Comparison of ENCODE assay signal across 1 cellular context in the genomic region with DNA sequence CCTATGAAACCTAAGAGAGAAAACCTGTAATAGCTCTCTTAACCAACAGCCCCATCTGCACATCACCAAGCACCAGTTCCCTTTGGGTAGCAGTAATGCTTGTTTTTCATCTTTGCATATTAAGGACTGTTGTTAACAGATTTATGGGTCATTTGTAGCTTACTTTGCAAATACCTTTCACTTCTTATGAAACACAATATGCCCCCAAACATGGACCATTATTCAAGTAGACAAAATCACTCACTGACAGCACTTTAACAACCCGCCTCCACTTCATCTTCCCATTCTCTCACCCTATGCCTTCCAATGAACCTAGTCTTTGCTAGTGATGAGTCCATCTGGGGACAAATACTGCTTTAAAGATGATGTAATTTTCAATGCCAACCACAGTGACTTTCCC.
TF ChIP-seq lines count a peak whose summit lies in the region.

No MANE protein-coding gene starts in this region.

TF ChIP-seq in HEK293, 187 proteins besides CTCF, POLR2A, EP300 and RAD21 (continued from another document):
- TF ChIP-seq, protein P1, sequence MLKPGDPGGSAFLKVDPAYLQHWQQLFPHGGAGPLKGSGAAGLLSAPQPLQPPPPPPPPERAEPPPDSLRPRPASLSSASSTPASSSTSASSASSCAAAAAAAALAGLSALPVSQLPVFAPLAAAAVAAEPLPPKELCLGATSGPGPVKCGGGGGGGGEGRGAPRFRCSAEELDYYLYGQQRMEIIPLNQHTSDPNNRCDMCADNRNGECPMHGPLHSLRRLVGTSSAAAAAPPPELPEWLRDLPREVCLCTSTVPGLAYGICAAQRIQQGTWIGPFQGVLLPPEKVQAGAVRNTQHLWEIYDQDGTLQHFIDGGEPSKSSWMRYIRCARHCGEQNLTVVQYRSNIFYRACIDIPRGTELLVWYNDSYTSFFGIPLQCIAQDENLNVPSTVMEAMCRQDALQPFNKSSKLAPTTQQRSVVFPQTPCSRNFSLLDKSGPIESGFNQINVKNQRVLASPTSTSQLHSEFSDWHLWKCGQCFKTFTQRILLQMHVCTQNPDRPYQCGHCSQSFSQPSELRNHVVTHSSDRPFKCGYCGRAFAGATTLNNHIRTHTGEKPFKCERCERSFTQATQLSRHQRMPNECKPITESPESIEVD (tag by site-specific recombination; IDR thresholded peaks at IDR 0.05) = peak; percentile 75
- TF ChIP-seq, protein P2, sequence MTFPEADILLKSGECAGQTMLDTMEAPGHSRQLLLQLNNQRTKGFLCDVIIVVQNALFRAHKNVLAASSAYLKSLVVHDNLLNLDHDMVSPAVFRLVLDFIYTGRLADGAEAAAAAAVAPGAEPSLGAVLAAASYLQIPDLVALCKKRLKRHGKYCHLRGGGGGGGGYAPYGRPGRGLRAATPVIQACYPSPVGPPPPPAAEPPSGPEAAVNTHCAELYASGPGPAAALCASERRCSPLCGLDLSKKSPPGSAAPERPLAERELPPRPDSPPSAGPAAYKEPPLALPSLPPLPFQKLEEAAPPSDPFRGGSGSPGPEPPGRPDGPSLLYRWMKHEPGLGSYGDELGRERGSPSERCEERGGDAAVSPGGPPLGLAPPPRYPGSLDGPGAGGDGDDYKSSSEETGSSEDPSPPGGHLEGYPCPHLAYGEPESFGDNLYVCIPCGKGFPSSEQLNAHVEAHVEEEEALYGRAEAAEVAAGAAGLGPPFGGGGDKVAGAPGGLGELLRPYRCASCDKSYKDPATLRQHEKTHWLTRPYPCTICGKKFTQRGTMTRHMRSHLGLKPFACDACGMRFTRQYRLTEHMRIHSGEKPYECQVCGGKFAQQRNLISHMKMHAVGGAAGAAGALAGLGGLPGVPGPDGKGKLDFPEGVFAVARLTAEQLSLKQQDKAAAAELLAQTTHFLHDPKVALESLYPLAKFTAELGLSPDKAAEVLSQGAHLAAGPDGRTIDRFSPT (tag by site-specific recombination; IDR thresholded peaks at IDR 0.05) = no peak
- TF ChIP-seq, protein P3, sequence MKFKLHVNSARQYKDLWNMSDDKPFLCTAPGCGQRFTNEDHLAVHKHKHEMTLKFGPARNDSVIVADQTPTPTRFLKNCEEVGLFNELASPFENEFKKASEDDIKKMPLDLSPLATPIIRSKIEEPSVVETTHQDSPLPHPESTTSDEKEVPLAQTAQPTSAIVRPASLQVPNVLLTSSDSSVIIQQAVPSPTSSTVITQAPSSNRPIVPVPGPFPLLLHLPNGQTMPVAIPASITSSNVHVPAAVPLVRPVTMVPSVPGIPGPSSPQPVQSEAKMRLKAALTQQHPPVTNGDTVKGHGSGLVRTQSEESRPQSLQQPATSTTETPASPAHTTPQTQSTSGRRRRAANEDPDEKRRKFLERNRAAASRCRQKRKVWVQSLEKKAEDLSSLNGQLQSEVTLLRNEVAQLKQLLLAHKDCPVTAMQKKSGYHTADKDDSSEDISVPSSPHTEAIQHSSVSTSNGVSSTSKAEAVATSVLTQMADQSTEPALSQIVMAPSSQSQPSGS (tag by site-specific recombination; IDR thresholded peaks at IDR 0.05; ENCODE audit: low read depth) = 0 out of 2 replicates have a peak, but pooled peaks have one; percentile 27
- TF ChIP-seq, protein P4, sequence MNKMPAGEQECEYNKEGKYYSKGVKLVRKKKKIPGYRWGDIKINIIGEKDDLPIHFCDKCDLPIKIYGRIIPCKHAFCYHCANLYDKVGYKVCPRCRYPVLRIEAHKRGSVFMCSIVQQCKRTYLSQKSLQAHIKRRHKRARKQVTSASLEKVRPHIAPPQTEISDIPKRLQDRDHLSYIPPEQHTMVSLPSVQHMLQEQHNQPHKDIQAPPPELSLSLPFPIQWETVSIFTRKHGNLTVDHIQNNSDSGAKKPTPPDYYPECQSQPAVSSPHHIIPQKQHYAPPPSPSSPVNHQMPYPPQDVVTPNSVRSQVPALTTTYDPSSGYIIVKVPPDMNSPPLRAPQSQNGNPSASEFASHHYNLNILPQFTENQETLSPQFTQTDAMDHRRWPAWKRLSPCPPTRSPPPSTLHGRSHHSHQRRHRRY (tag by site-specific recombination; IDR thresholded peaks at IDR 0.05) = no peak
- TF ChIP-seq SP2 (tag by site-specific recombination; IDR thresholded peaks at IDR 0.05) = no peak
